Comparison of ENCODE assay signal across 8 cellular contexts in the genomic region with DNA sequence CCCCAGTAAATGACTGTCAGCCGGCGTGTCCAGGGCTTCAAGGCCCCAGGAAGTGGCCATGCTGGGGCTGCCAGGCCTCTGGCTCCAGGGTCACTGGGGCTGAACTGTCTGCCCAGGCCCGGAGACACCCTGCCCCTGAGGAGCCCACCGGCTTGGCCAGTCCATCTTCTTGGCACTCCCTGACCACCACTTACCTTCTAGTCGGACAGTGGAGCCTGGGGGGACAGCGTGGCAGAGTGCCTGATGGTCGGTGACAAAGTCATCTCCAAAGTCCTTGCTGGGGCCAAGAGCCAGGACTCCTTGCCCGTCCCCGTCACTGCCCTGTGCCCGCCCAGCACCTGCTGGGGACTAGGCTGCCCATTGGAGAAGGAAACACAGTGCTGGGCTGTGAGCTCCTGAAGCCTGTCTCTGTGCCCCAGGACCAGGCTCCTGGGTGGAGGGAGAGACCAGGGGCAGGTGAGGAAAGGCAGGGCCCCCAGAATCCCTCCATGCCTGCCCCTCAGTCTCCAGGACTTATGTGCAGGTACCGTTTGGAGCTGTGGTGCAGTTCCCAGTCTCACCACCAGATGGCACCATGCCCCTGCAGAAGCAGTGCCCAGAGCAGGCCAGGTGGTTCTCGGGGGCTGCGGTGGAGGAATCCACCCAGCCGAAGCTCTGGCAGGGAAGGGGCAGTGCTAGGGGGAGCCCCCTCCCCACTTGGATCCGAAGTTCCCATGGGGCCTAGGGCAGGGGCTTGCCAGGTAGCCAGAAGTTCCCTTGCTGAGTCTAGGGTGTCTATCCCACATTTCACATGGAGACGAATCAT. TPM values are rescaled to one million over a fixed set of nuclear protein-coding genes. Genes with fewer than 3 reads are reported as not detected.
DNase-seq lines count a peak whose midpoint lies in the region; ATAC-seq, FAIRE-seq and TF ChIP-seq lines count a peak whose summit lies in the region.

No MANE protein-coding gene starts in this region.

- H3K4me3 Mint-ChIP-seq in activated naive CD8-positive, alpha-beta T cell treated with anti-CD3 and anti-CD28 coated beads for 36 hours, result no peak overlapping the region

- TF ChIP-seq CTCF in LNCaP clone FGC (IDR thresholded peaks at IDR 0.05; ENCODE audit: control insufficient read depth, extremely low read depth, insufficient read depth) (peak; percentile 97), cardiac muscle cell (IDR thresholded peaks at IDR 0.05; ENCODE audit: low read depth, low read length) (peak; percentile 95), prostate gland (IDR thresholded peaks at IDR 0.05) (peak; percentile 99 to 100 (median 99))

- no peak overlapping the region for H3K27ac Mint-ChIP-seq in activated naive CD8-positive, alpha-beta T cell treated with anti-CD3 and anti-CD28 coated beads for 36 hours

- no peak for ATAC-seq in GM19455 (IDR thresholded peaks at IDR 0.05; ENCODE audit: unreplicated experiment)

- H3K27ac ChIP-seq in cardiac muscle cell, result no peak overlapping the region
- H3K27ac ChIP-seq in prostate gland, result no peak overlapping the region

- no peaks in the 10 kb centered on the region for H3K36me3 Mint-ChIP-seq in activated naive CD8-positive, alpha-beta T cell treated with anti-CD3 and anti-CD28 coated beads for 36 hours

- peaks cover 2% of the 10 kb centered on the region for H3K4me1 Mint-ChIP-seq in activated naive CD8-positive, alpha-beta T cell treated with anti-CD3 and anti-CD28 coated beads for 36 hours

- H3K9me3 Mint-ChIP-seq in activated naive CD8-positive, alpha-beta T cell treated with anti-CD3 and anti-CD28 coated beads for 36 hours, result no peaks in the 10 kb centered on the region

- H3K9me3 ChIP-seq in cardiac muscle cell (ENCODE audit: low read depth) (no peaks in the 10 kb centered on the region), prostate gland (no peaks in the 10 kb centered on the region)

- TF ChIP-seq POLR2A in prostate gland (IDR thresholded peaks at IDR 0.05), result peak; percentile 14

- H3K4me1 ChIP-seq in cardiac muscle cell (ENCODE audit: low read depth) (peaks cover 8% of the 10 kb centered on the region), prostate gland (replicated peaks) (no peaks in the 10 kb centered on the region)

- H3K36me3 ChIP-seq in cardiac muscle cell, result no peaks in the 10 kb centered on the region
- no peaks in the 10 kb centered on the region for H3K36me3 ChIP-seq in prostate gland

- H3K27me3 Mint-ChIP-seq in activated naive CD8-positive, alpha-beta T cell treated with anti-CD3 and anti-CD28 coated beads for 36 hours, result no peaks in the 10 kb centered on the region

- H3K4me3 ChIP-seq in LNCaP clone FGC (ENCODE audit: low read depth, low read length), result no peak overlapping the region
- H3K4me3 ChIP-seq in cardiac muscle cell, result no peak overlapping the region
- H3K4me3 ChIP-seq in prostate gland, result no peak overlapping the region

- WGBS in prostate gland, result 50% methylated on average over 16 of the region's 16 CpGs

- peak; percentile 97 for FAIRE-seq in urothelium cell line (lab: Jason Lieb, UNC)

- intact Hi-C loops in prostate gland (cut with DNase I), result loop anchor here (1.0 to 5.0 kb wide), 2 partner anchors 110 to 128 kb away; a partner anchor contains a TSS

- H3K27me3 ChIP-seq in cardiac muscle cell, result no peaks in the 10 kb centered on the region
- no peaks in the 10 kb centered on the region for H3K27me3 ChIP-seq in prostate gland (replicated peaks; ENCODE audit: insufficient read depth)

- DNase-seq in ELF-1 (ENCODE audit: low read depth, low spot score), result peak; percentile 91
- DNase-seq in LNCaP clone FGC (ENCODE audit: low read depth), result peak; percentile 27
- peak; percentile 32 for DNase-seq in SKM-1 treated with dmso at 0.1 percent for 144 hours (lab: John Stamatoyannopoulos, UW; ENCODE audit: unreplicated experiment)
- peak; percentile 81 for DNase-seq in activated naive CD8-positive, alpha-beta T cell treated with anti-CD3 and anti-CD28 coated beads for 36 hours
- peak; percentile 79 to 84 for DNase-seq in cardiac muscle cell (ENCODE audit: low read depth in 1 of 2, low spot score in 1 of 2)
- DNase-seq in prostate gland (ENCODE audit: low spot score), result peak; percentile 83
- DNase-seq in urothelium cell line (ENCODE audit: low spot score), result peak; percentile 93

RNA-seq across cellular contexts. Expression of a gene that starts 6.0 kb away (rescaled TPM):
- total RNA-seq in activated naive CD8-positive, alpha-beta T cell treated with anti-CD3 and anti-CD28 coated beads for 36 hours, result not detected
- total RNA-seq in cardiac muscle cell (not detected in 2 replicates), prostate gland (1 to 10 TPM in 1 of 2 donors, not detected in 1; 1.2 TPM)
- polyA plus RNA-seq in cardiac muscle cell, result not detected in 2 replicates

RNA-seq across cellular contexts. Expression of a gene that starts 25.2 kb away (rescaled TPM):
- 10 to 100 TPM; 63.4 to 66.6 TPM for total RNA-seq in activated naive CD8-positive, alpha-beta T cell treated with anti-CD3 and anti-CD28 coated beads for 36 hours
- 30.3 and 35.8 TPM in 2 replicates for total RNA-seq in cardiac muscle cell
- 43.8 and 53.4 TPM in 2 replicates for polyA plus RNA-seq in cardiac muscle cell
- 10 to 100 TPM; 14.1 to 36.6 TPM for total RNA-seq in prostate gland

RNA-seq across cellular contexts. Expression of a gene that starts 39.8 kb away (rescaled TPM):
- total RNA-seq in activated naive CD8-positive, alpha-beta T cell treated with anti-CD3 and anti-CD28 coated beads for 36 hours, result 100 to 1,000 TPM; 124 to 139 TPM
- total RNA-seq in cardiac muscle cell, result 55.7 and 71.9 TPM in 2 replicates
- polyA plus RNA-seq in cardiac muscle cell, result 76.5 and 77.7 TPM in 2 replicates
- 100 to 1,000 TPM in 1 of 2 donors, 10 to 100 TPM in 1; 65.8 to 123 TPM for total RNA-seq in prostate gland

RNA-seq across cellular contexts. Expression of a gene that starts 40.9 kb away (rescaled TPM):
- 100 to 1,000 TPM; 492 to 506 TPM for total RNA-seq in activated naive CD8-positive, alpha-beta T cell treated with anti-CD3 and anti-CD28 coated beads for 36 hours
- total RNA-seq in cardiac muscle cell (252 and 373 TPM in 2 replicates), prostate gland (100 to 1,000 TPM; 108 to 204 TPM)
- polyA plus RNA-seq in cardiac muscle cell, result 222 and 271 TPM in 2 replicates

Comparison
In these comparisons a context has a peak if more than half of its experiments do, and no peak if none do; other contexts are left out.
1. DNase-seq: peak in every context shown above with its lines; median percentile 93 in urothelium cell line; 91 in ELF-1; 83 in prostate gland; 82 in cardiac muscle cell; 81 in activated naive CD8-positive, alpha-beta T cell treated with anti-CD3 and anti-CD28 coated beads for 36 hours; 32 in SKM-1 treated with dmso at 0.1 percent for 144 hours; 27 in LNCaP clone FGC.